ENCODE assay signal across 21 cellular contexts in the genomic region with DNA sequence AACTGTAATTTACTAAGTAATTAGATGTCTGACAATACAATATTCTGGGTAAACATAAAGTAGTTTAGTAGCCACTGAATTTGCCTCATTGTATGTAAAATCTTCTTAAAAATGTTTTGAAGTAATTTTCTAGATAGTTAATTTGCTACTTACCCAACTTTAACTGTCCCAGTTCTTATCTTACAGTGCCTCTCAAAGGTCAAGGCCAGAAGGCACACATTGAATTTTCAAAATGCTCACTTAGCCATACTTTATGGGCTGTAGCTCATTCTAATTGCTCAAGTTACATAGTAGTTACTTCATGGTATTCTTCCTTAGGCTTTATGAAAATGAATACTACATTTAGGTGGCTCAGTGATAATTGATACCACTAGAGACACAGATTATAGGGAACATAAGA.
A peak's percentile ranks its signal among the peaks of the same experiment; 100 is the strongest.
DNase-seq lines count a peak whose midpoint lies in the region; TF ChIP-seq lines count a peak whose summit lies in the region.
"Had no signal": no experiment of that assay in that cellular context is flagged by ENCODE, and none has a peak within 500 bp of the region (broad histone marks: within the 10 kb centered on the region; RNA-seq: fewer than 3 reads in every experiment).

No MANE protein-coding gene starts in this region.

- H3K4me3 Mint-ChIP-seq in chondrocyte (ENCODE audit: unreplicated experiment), result no peak overlapping the region
- H3K4me3 Mint-ChIP-seq: activated CD4-positive, alpha-beta memory T cell treated with anti-CD3 and anti-CD28 coated beads for 36 hours; activated naive CD8-positive, alpha-beta T cell treated with anti-CD3 and anti-CD28 coated beads, Interleukin-2, amount 50 U/mL, for 24 hours; activated T-cell treated with anti-CD3 and anti-CD28 coated beads, Interleukin-2, amount 50 U/mL, for 72 hours; nephron had no signal

- peaks cover 13% of the 10 kb centered on the region for H3K27me3 Mint-ChIP-seq in chondrocyte (ENCODE audit: low read depth)
- H3K27me3 Mint-ChIP-seq: activated CD4-positive, alpha-beta memory T cell treated with anti-CD3 and anti-CD28 coated beads for 36 hours; activated naive CD8-positive, alpha-beta T cell treated with anti-CD3 and anti-CD28 coated beads, Interleukin-2, amount 50 U/mL, for 24 hours had no signal

- H3K79me2 ChIP-seq in mesendoderm (ENCODE audit: control insufficient read depth, insufficient read depth, low read length), result no peaks in the 10 kb centered on the region

- H3K36me3 ChIP-seq in mesendoderm (ENCODE audit: control insufficient read depth, insufficient read depth, low read length), result no peaks in the 10 kb centered on the region
- no peaks in the 10 kb centered on the region for H3K36me3 ChIP-seq in spleen
- H3K36me3 ChIP-seq: BLaER1, gastroesophageal sphincter, prostate gland, transverse colon had no signal

- peaks cover 22% of the 10 kb centered on the region for H3K9me3 Mint-ChIP-seq in chondrocyte (ENCODE audit: low read depth)

- intact Hi-C loops in spleen (cut with DNase I; ENCODE audit: low total_unique reads), result no loop called here

- no peak overlapping the region for H2BK5ac ChIP-seq in mesendoderm (ENCODE audit: low read length)

- H3K23ac ChIP-seq in mesendoderm (ENCODE audit: low read length), result no peak overlapping the region

- no peak overlapping the region for H3K18ac ChIP-seq in mesendoderm (ENCODE audit: low read length)

- no peaks in the 10 kb centered on the region for H3K4me1 Mint-ChIP-seq in chondrocyte (ENCODE audit: low read depth)
- H3K4me1 Mint-ChIP-seq: activated naive CD8-positive, alpha-beta T cell treated with anti-CD3 and anti-CD28 coated beads, Interleukin-2, amount 50 U/mL, for 24 hours; nephron had no signal

- H3K4me1 ChIP-seq in mesendoderm (ENCODE audit: control insufficient read depth, low read depth, low read length) (no peaks in the 10 kb centered on the region), spleen (no peaks in the 10 kb centered on the region)
- H3K4me1 ChIP-seq: BLaER1, gastroesophageal sphincter, prostate gland, transverse colon had no signal

- no peak overlapping the region for H2BK120ac ChIP-seq in mesendoderm (ENCODE audit: low read depth, low read length)

- H2BK15ac ChIP-seq in mesendoderm (replicated peaks; ENCODE audit: low read depth), result no peak overlapping the region

- no peak overlapping the region for H3K56ac ChIP-seq in mesendoderm (ENCODE audit: low read length)

- no peak overlapping the region for H3K4me3 ChIP-seq in LNCaP clone FGC (ENCODE audit: low read depth, low read length)
- no peak overlapping the region for H3K4me3 ChIP-seq in mesendoderm (ENCODE audit: low read length)
- no peak overlapping the region for H3K4me3 ChIP-seq in spleen
- H3K4me3 ChIP-seq: BLaER1, gastroesophageal sphincter, prostate gland, transverse colon had no signal

- H3K27me3 ChIP-seq in mesendoderm (ENCODE audit: insufficient read depth, low read length, poor library complexity) (no peaks in the 10 kb centered on the region), spleen (replicated peaks in 1 of 7) (no peaks in the 10 kb centered on the region)
- H3K27me3 ChIP-seq: BLaER1, gastroesophageal sphincter, transverse colon had no signal

- H3K36me3 Mint-ChIP-seq in chondrocyte (ENCODE audit: low read depth), result peaks cover 9% of the 10 kb centered on the region
- H3K36me3 Mint-ChIP-seq: activated CD4-positive, alpha-beta memory T cell treated with anti-CD3 and anti-CD28 coated beads for 36 hours had no signal

- H3K4ac ChIP-seq in mesendoderm (ENCODE audit: low read depth, low read length), result no peak overlapping the region

- H3K79me1 ChIP-seq in mesendoderm (ENCODE audit: low read length), result no peaks in the 10 kb centered on the region

- TF ChIP-seq POLR2A in spleen (IDR thresholded peaks at IDR 0.05), result no peak

- TF ChIP-seq CTCF in GM12872 (IDR thresholded peaks at IDR 0.05; ENCODE audit: insufficient read depth, low read depth, low read length), result 0 out of 3 replicates have a peak, but pooled peaks have one; percentile 28
- peak; percentile 40 for TF ChIP-seq CTCF in LNCaP clone FGC (IDR thresholded peaks at IDR 0.05; ENCODE audit: control insufficient read depth, extremely low read depth, insufficient read depth)
- TF ChIP-seq CTCF in chondrocyte (IDR thresholded peaks at IDR 0.05), result peak; percentile 35
- TF ChIP-seq CTCF in spleen (IDR thresholded peaks at IDR 0.05 in 8 of 11, conservative IDR thresholded peaks at IDR 0.05 in 3 of 11), result no peak

- H3K27ac Mint-ChIP-seq in chondrocyte (ENCODE audit: unreplicated experiment), result no peak overlapping the region
- H3K27ac Mint-ChIP-seq: activated CD4-positive, alpha-beta memory T cell treated with anti-CD3 and anti-CD28 coated beads for 36 hours; activated naive CD8-positive, alpha-beta T cell treated with anti-CD3 and anti-CD28 coated beads, Interleukin-2, amount 50 U/mL, for 24 hours; activated T-cell treated with anti-CD3 and anti-CD28 coated beads, Interleukin-2, amount 50 U/mL, for 72 hours; nephron had no signal

- no peak for DNase-seq in LNCaP clone FGC (ENCODE audit: low read depth)
- no peak for DNase-seq in chondrocyte (ENCODE audit: low spot score)
- DNase-seq in mesendoderm, result peak; percentile 12
- no peak for DNase-seq in dermis blood vessel endothelial cell
- no peak for DNase-seq in spleen
- DNase-seq in A172 (ENCODE audit: low spot score), result no peak
- DNase-seq: activated CD4-positive, alpha-beta memory T cell treated with anti-CD3 and anti-CD28 coated beads for 36 hours; activated naive CD8-positive, alpha-beta T cell treated with anti-CD3 and anti-CD28 coated beads, Interleukin-2, amount 50 U/mL, for 24 hours; activated T-cell treated with anti-CD3 and anti-CD28 coated beads, Interleukin-2, amount 50 U/mL, for 72 hours; central memory CD4-positive, alpha-beta T cell; DMS153; mammary epithelial cell; NCI-H524 treated with DMSO at 0.1 percent for 48 hours; stimulated activated CD4-positive, alpha-beta T cell treated with anti-CD3 and anti-CD28 coated beads, Interleukin-15, amount 100 ng/mL, for 24 hours; stimulated activated naive CD4-positive, alpha-beta T cell treated with Interleukin-2 at 50 U/mL for 16 hours; transverse colon had no signal

- peaks cover 0 to 20% (median 10%) of the 10 kb centered on the region in 8 donors for H3K9me3 ChIP-seq in spleen
- H3K9me3 ChIP-seq: BLaER1, gastroesophageal sphincter, prostate gland, transverse colon had no signal

- no peak overlapping the region for H3K4me2 ChIP-seq in mesendoderm (ENCODE audit: low read length)
- H3K4me2 ChIP-seq: BLaER1 had no signal

- H2AK5ac ChIP-seq in mesendoderm (ENCODE audit: low read length), result no peak overlapping the region

- H3K27ac ChIP-seq in mesendoderm (ENCODE audit: low read depth, low read length) (no peak overlapping the region), spleen (no peak overlapping the region)
- H3K27ac ChIP-seq: BLaER1, gastroesophageal sphincter, prostate gland, transverse colon had no signal

- no peak overlapping the region for H4K5ac ChIP-seq in mesendoderm (ENCODE audit: low read length)

- H4K8ac ChIP-seq in mesendoderm (ENCODE audit: low read depth, low read length), result no peak overlapping the region

- H3K9ac ChIP-seq in mesendoderm (ENCODE audit: low read length), result no peak overlapping the region
- H3K9ac ChIP-seq: BLaER1 had no signal

Comparison
In these comparisons a context has a peak if more than half of its experiments do, and no peak if none do; other contexts are left out.
1. CTCF ChIP-seq: peak in GM12872 (single experiment), LNCaP clone FGC (single experiment) and chondrocyte (single experiment); none in spleen (0 of 11).